In genomic region chr7:79455173-79455790, GRCh38 we compare ENCODE assay signal across 11 cellular contexts. TPM values are rescaled to one million over a fixed set of nuclear protein-coding genes. Genes with fewer than 3 reads are reported as not detected.
DNase-seq lines count a peak whose midpoint lies in the region; ATAC-seq and TF ChIP-seq lines count a peak whose summit lies in the region.
"Had no signal": no experiment of that assay in that cellular context is flagged by ENCODE, and none has a peak within 500 bp of the region (broad histone marks: within the 10 kb centered on the region; RNA-seq: fewer than 3 reads in every experiment).

No MANE protein-coding gene starts in this region.

- ATAC-seq in gastroesophageal sphincter: no peak
- ATAC-seq in HG03175 (IDR thresholded peaks at IDR 0.05; ENCODE audit: unreplicated experiment): no peak

- H3K4me3 ChIP-seq in adipocyte (ENCODE audit: low read length): peak overlapping the region; percentile 95
- H3K4me3 ChIP-seq in gastroesophageal sphincter: peak overlapping the region; percentile 79 to 89
- H3K4me3 ChIP-seq in neuron (ENCODE audit: low read length): peak overlapping the region; percentile 75
- peak overlapping the region; percentile 83 to 85 for H3K4me3 ChIP-seq in uterus

- no peak for TF ChIP-seq EP300 in gastroesophageal sphincter (IDR thresholded peaks at IDR 0.05)

- no peak overlapping the region for H3K27ac Mint-ChIP-seq in activated T-cell treated with anti-CD3 and anti-CD28 coated beads, Interleukin-2, amount 50 U/mL, for 24 hours
- H3K27ac Mint-ChIP-seq: activated naive CD8-positive, alpha-beta T cell treated with anti-CD3 and anti-CD28 coated beads, Interleukin-2, amount 10 ng/mL, durations not matched to agents 7 days and 5 days had no signal

- H3K9ac ChIP-seq in adipocyte (ENCODE audit: low read length): peak overlapping the region; percentile 97

- WGBS in gastroesophageal sphincter (ENCODE audit: low coverage in 1 of 2), 2 donors: 62 to 71% methylated on average over 5 of the region's 5 CpGs

- H3K27ac ChIP-seq in gastroesophageal sphincter (peak overlapping the region in 3 of 4 donors; percentile 52 to 97 (median 96)), uterus (peak overlapping the region; percentile 94 to 97)

- TF ChIP-seq CTCF in gastroesophageal sphincter (IDR thresholded peaks at IDR 0.05) (no peak), uterus (IDR thresholded peaks at IDR 0.05) (no peak)

- no peak overlapping the region for H3K4me3 Mint-ChIP-seq in activated T-cell treated with anti-CD3 and anti-CD28 coated beads, Interleukin-2, amount 50 U/mL, for 24 hours
- H3K4me3 Mint-ChIP-seq: activated naive CD8-positive, alpha-beta T cell treated with anti-CD3 and anti-CD28 coated beads, Interleukin-2, amount 10 ng/mL, durations not matched to agents 7 days and 5 days had no signal

- peaks cover 18% of the 10 kb centered on the region for H3K4me1 Mint-ChIP-seq in activated T-cell treated with anti-CD3 and anti-CD28 coated beads, Interleukin-2, amount 50 U/mL, for 24 hours (ENCODE audit: low read depth)

- no peaks in the 10 kb centered on the region for H3K36me3 ChIP-seq in adipocyte (ENCODE audit: control insufficient read depth, insufficient read depth, low read length, severe bottlenecking)
- H3K36me3 ChIP-seq in gastroesophageal sphincter: peaks cover 0 to 10% of the 10 kb centered on the region in 2 donors
- H3K36me3 ChIP-seq in neuron (ENCODE audit: insufficient read depth, low read length): peaks cover 16% of the 10 kb centered on the region
- H3K36me3 ChIP-seq in uterus: no peaks in the 10 kb centered on the region

- H3K9me3 ChIP-seq in adipocyte (ENCODE audit: control insufficient read depth, low read length) (no peaks in the 10 kb centered on the region), gastroesophageal sphincter (no peaks in the 10 kb centered on the region), neuron (ENCODE audit: low read length) (no peaks in the 10 kb centered on the region), uterus (no peaks in the 10 kb centered on the region)

- H3K36me3 Mint-ChIP-seq in activated T-cell treated with anti-CD3 and anti-CD28 coated beads, Interleukin-2, amount 50 U/mL, for 24 hours (ENCODE audit: low read depth): no peaks in the 10 kb centered on the region
- H3K36me3 Mint-ChIP-seq: activated naive CD8-positive, alpha-beta T cell treated with anti-CD3 and anti-CD28 coated beads, Interleukin-2, amount 10 ng/mL, durations not matched to agents 7 days and 5 days had no signal

- H3K27me3 Mint-ChIP-seq in activated T-cell treated with anti-CD3 and anti-CD28 coated beads, Interleukin-2, amount 50 U/mL, for 24 hours: peaks cover 51% of the 10 kb centered on the region

- peak; percentile 12 for DNase-seq in adipocyte (ENCODE audit: low read depth)
- DNase-seq in uterus: no peak
- DNase-seq in effector CD8-positive, alpha-beta T cell (lab: John Stamatoyannopoulos, UW): no peak
- DNase-seq in activated T-cell treated with anti-CD3 and anti-CD28 coated beads, Interleukin-2, amount 50 U/mL, for 24 hours: no peak
- DNase-seq: DND-41, NCI-H1417, T-helper 1 cell had no signal

- no peak for TF ChIP-seq POLR2A in gastroesophageal sphincter (IDR thresholded peaks at IDR 0.05)
- no peak for TF ChIP-seq POLR2A in uterus (IDR thresholded peaks at IDR 0.05)

- H3K4me1 ChIP-seq in adipocyte (ENCODE audit: control insufficient read depth, insufficient read depth, low read length): peaks cover 62% of the 10 kb centered on the region
- H3K4me1 ChIP-seq in gastroesophageal sphincter: peaks cover 8 to 68% (median 17%) of the 10 kb centered on the region in 3 donors
- H3K4me1 ChIP-seq in neuron (ENCODE audit: insufficient read depth, low read length): peaks cover 5% of the 10 kb centered on the region
- H3K4me1 ChIP-seq in uterus: peaks cover 0 to 8% of the 10 kb centered on the region in 2 donors

- H3K9me3 Mint-ChIP-seq in activated T-cell treated with anti-CD3 and anti-CD28 coated beads, Interleukin-2, amount 50 U/mL, for 24 hours: no peaks in the 10 kb centered on the region
- H3K9me3 Mint-ChIP-seq: activated naive CD8-positive, alpha-beta T cell treated with anti-CD3 and anti-CD28 coated beads, Interleukin-2, amount 10 ng/mL, durations not matched to agents 7 days and 5 days had no signal

- no peak overlapping the region for H2AFZ ChIP-seq in neuron (ENCODE audit: low read depth, low read length)

- H3K27me3 ChIP-seq in adipocyte (replicated peaks; ENCODE audit: control insufficient read depth, insufficient read depth, low read length) (no peaks in the 10 kb centered on the region), gastroesophageal sphincter (no peaks in the 10 kb centered on the region), neuron (ENCODE audit: insufficient read depth, low read length) (no peaks in the 10 kb centered on the region), uterus (no peaks in the 10 kb centered on the region)

- intact Hi-C loops in uterus (cut with DNase I; ENCODE audit: low total_unique reads): no loop called here

RNA-seq across cellular contexts. Expression of gene MAGI2, which starts 1.8 kb away (rescaled TPM):
- total RNA-seq in gastroesophageal sphincter: 10 to 100 TPM in 3 of 4 donors, 1 to 10 TPM in 1; 7.8 to 44.7 (median 21.1) TPM
- 10 to 100 TPM in 2 of 4 donors, 1 to 10 TPM in 2; 5.3 to 23.2 (median 13.8) TPM for total RNA-seq in uterus
